Comparison of ENCODE assay signal across 1 cellular context in genomic region chr19:6737284-6737872, GRCh38.
TF ChIP-seq lines count a peak whose summit lies in the region.

GPR108 (minus strand) TSS chr19:6737580; CDS start chr19:6737576, 4 bp downstream.

TF ChIP-seq in HepG2, 621 proteins besides CTCF, POLR2A, EP300 and RAD21 (continued from another document and continues in another):
- TF ChIP-seq ARID4A (CRISPR knock-in tag; IDR thresholded peaks at IDR 0.05; ENCODE audit: borderline replicate concordance) (no peak), CAMTA2 (CRISPR knock-in tag; IDR thresholded peaks at IDR 0.05; ENCODE audit: borderline replicate concordance) (no peak), KDM6A (CRISPR knock-in tag; IDR thresholded peaks at IDR 0.05; ENCODE audit: low read depth) (no peak), HMGA1 (CRISPR knock-in tag; conservative IDR thresholded peaks at IDR 0.05) (no peak), TFDP2 (CRISPR knock-in tag; IDR thresholded peaks at IDR 0.05) (peak; percentile 54), NBN (conservative IDR thresholded peaks at IDR 0.05) (no peak), ZNF720 (CRISPR knock-in tag; IDR thresholded peaks at IDR 0.05) (no peak), ZFP37 (CRISPR knock-in tag; IDR thresholded peaks at IDR 0.05; ENCODE audit: borderline replicate concordance) (no peak), GATAD1 (CRISPR knock-in tag; IDR thresholded peaks at IDR 0.05) (no peak), EEA1 (CRISPR knock-in tag; IDR thresholded peaks at IDR 0.05; ENCODE audit: borderline replicate concordance) (no peak), ZNF367 (CRISPR knock-in tag; IDR thresholded peaks at IDR 0.05; ENCODE audit: borderline replicate concordance) (no peak), ZNF558 (CRISPR knock-in tag; IDR thresholded peaks at IDR 0.05; ENCODE audit: borderline replicate concordance) (no peak), ZNF280B (CRISPR knock-in tag; IDR thresholded peaks at IDR 0.05; ENCODE audit: borderline replicate concordance) (no peak), HNRNPK (IDR thresholded peaks at IDR 0.05; ENCODE audit: low read depth, low read length, poor library complexity, severe bottlenecking) (peak; percentile 65), TMF1 (CRISPR knock-in tag; IDR thresholded peaks at IDR 0.05; ENCODE audit: low read depth) (no peak), THAP9 (CRISPR knock-in tag; IDR thresholded peaks at IDR 0.05; ENCODE audit: borderline replicate concordance) (no peak), JUND (CRISPR knock-in tag; IDR thresholded peaks at IDR 0.05) (no peak), ZNF574 (CRISPR knock-in tag; IDR thresholded peaks at IDR 0.05) (0 out of 2 replicates have a peak, but pooled peaks have one; percentile 22), REPIN1 (CRISPR knock-in tag; IDR thresholded peaks at IDR 0.05; ENCODE audit: borderline replicate concordance, low read depth) (no peak), ZNF775 (CRISPR knock-in tag; IDR thresholded peaks at IDR 0.05; ENCODE audit: borderline replicate concordance) (no peak), ZNF841 (CRISPR knock-in tag; IDR thresholded peaks at IDR 0.05; ENCODE audit: borderline replicate concordance) (no peak), ZNF496 (CRISPR knock-in tag; IDR thresholded peaks at IDR 0.05; ENCODE audit: insufficient replicate concordance) (no peak), CCDC6 (CRISPR knock-in tag; IDR thresholded peaks at IDR 0.05) (no peak; the same call in 1 of the 2 replicates), DRAP1 (CRISPR knock-in tag; IDR thresholded peaks at IDR 0.05) (no peak; the same call in 1 of the 2 replicates), TEAD2 (CRISPR knock-in tag; IDR thresholded peaks at IDR 0.05) (no peak), ZNF432 (CRISPR knock-in tag; IDR thresholded peaks at IDR 0.05; ENCODE audit: borderline replicate concordance) (no peak), GTF2F1 (IDR thresholded peaks at IDR 0.05; ENCODE audit: low read length) (no peak), CC2D1A (CRISPR knock-in tag; IDR thresholded peaks at IDR 0.05) (no peak)
- TF ChIP-seq, protein P1, sequence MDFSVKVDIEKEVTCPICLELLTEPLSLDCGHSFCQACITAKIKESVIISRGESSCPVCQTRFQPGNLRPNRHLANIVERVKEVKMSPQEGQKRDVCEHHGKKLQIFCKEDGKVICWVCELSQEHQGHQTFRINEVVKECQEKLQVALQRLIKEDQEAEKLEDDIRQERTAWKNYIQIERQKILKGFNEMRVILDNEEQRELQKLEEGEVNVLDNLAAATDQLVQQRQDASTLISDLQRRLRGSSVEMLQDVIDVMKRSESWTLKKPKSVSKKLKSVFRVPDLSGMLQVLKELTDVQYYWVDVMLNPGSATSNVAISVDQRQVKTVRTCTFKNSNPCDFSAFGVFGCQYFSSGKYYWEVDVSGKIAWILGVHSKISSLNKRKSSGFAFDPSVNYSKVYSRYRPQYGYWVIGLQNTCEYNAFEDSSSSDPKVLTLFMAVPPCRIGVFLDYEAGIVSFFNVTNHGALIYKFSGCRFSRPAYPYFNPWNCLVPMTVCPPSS (IDR thresholded peaks at IDR 0.05) = no peak
- TF ChIP-seq, protein P2, sequence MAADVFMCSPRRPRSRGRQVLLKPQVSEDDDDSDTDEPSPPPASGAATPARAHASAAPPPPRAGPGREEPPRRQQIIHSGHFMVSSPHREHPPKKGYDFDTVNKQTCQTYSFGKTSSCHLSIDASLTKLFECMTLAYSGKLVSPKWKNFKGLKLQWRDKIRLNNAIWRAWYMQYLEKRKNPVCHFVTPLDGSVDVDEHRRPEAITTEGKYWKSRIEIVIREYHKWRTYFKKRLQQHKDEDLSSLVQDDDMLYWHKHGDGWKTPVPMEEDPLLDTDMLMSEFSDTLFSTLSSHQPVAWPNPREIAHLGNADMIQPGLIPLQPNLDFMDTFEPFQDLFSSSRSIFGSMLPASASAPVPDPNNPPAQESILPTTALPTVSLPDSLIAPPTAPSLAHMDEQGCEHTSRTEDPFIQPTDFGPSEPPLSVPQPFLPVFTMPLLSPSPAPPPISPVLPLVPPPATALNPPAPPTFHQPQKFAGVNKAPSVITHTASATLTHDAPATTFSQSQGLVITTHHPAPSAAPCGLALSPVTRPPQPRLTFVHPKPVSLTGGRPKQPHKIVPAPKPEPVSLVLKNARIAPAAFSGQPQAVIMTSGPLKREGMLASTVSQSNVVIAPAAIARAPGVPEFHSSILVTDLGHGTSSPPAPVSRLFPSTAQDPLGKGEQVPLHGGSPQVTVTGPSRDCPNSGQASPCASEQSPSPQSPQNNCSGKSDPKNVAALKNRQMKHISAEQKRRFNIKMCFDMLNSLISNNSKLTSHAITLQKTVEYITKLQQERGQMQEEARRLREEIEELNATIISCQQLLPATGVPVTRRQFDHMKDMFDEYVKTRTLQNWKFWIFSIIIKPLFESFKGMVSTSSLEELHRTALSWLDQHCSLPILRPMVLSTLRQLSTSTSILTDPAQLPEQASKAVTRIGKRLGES (CRISPR knock-in tag; IDR thresholded peaks at IDR 0.05; ENCODE audit: borderline replicate concordance) = no peak
